In genomic region chr1:201436461-201436860, GRCh38 we compare ENCODE assay signal across 10 cellular contexts. TPM values are rescaled to one million over a fixed set of nuclear protein-coding genes. Genes with fewer than 3 reads are reported as not detected.
DNase-seq lines count a peak whose midpoint lies in the region; ATAC-seq and TF ChIP-seq lines count a peak whose summit lies in the region.
"Had no signal": no experiment of that assay in that cellular context is flagged by ENCODE, and none has a peak within 500 bp of the region (broad histone marks: within the 10 kb centered on the region; RNA-seq: fewer than 3 reads in every experiment).

No MANE protein-coding gene starts in this region.

- ATAC-seq in mucosa of descending colon, result no peak
- no peak for ATAC-seq in HG03196 (IDR thresholded peaks at IDR 0.05; ENCODE audit: unreplicated experiment)

- H3K36me3 ChIP-seq in cardiac muscle cell, result no peaks in the 10 kb centered on the region
- H3K36me3 ChIP-seq in right atrium auricular region, result no peaks in the 10 kb centered on the region
- H3K36me3 ChIP-seq in testis (ENCODE audit: low read depth, missing control alignments), result no peaks in the 10 kb centered on the region
- no peaks in the 10 kb centered on the region for H3K36me3 ChIP-seq in mucosa of descending colon (ENCODE audit: low read depth)

- intact Hi-C loops in testis (cut with DNase I; ENCODE audit: low total_unique reads) (no loop called here), mucosa of descending colon (cut with DNase I, micrococcal nuclease) (no loop called here)

- H3K4me3 ChIP-seq in cardiac muscle cell (no peak overlapping the region), right atrium auricular region (no peak overlapping the region), epithelial cell of proximal tubule (ENCODE audit: low read depth, low read length) (no peak overlapping the region), testis (no peak overlapping the region), mucosa of descending colon (no peak overlapping the region)

- DNase-seq in cardiac muscle cell (ENCODE audit: low read depth in 1 of 2, low spot score in 1 of 2) (peak in 1 of 2 donors; percentile 65), right atrium auricular region (ENCODE audit: low spot score) (no peak), NCI-H510A treated with DMSO at 0.1 percent for 48 hours (lab: John Stamatoyannopoulos, UW) (peak; percentile 63), epithelial cell of proximal tubule (ENCODE audit: low read depth) (no peak), testis (peak; percentile 22), mucosa of descending colon (no peak)
- DNase-seq in activated effector memory CD4-positive, alpha-beta T cell treated with anti-CD3 and anti-CD28 coated beads, Interleukin-2, amount 50 U/mL, for 16 hours, result no peak
- DNase-seq: activated CD4-positive, CD25-positive, alpha-beta regulatory T cell had no signal

- H3K27ac ChIP-seq in cardiac muscle cell (peak overlapping the region; percentile 4), right atrium auricular region (no peak overlapping the region), testis (no peak overlapping the region)

- TF ChIP-seq CTCF in cardiac muscle cell (IDR thresholded peaks at IDR 0.05; ENCODE audit: low read depth, low read length) (peak; percentile 20), right atrium auricular region (IDR thresholded peaks at IDR 0.05) (no peak), epithelial cell of proximal tubule (conservative IDR thresholded peaks at IDR 0.05; ENCODE audit: low read depth, low read length) (peak; percentile 26), testis (IDR thresholded peaks at IDR 0.05) (no peak), mucosa of descending colon (IDR thresholded peaks at IDR 0.05) (no peak)

- H3K27me3 ChIP-seq in cardiac muscle cell (no peaks in the 10 kb centered on the region), right atrium auricular region (no peaks in the 10 kb centered on the region), testis (no peaks in the 10 kb centered on the region)

- WGBS in testis, 2 donors, result 34 to 58% methylated on average over 6 of the region's 6 CpGs

- H3K9me3 ChIP-seq in cardiac muscle cell (ENCODE audit: low read depth) (no peaks in the 10 kb centered on the region), right atrium auricular region (no peaks in the 10 kb centered on the region), testis (no peaks in the 10 kb centered on the region), mucosa of descending colon (no peaks in the 10 kb centered on the region)

- no peak for TF ChIP-seq POLR2A in testis (IDR thresholded peaks at IDR 0.05)

- H3K4me1 ChIP-seq in cardiac muscle cell (ENCODE audit: low read depth) (peaks cover 18% of the 10 kb centered on the region), right atrium auricular region (peaks cover 0 to 11% of the 10 kb centered on the region in 2 donors), testis (peaks cover 6% of the 10 kb centered on the region), mucosa of descending colon (ENCODE audit: low read depth) (no peaks in the 10 kb centered on the region)

RNA-seq across cellular contexts. Expression of gene TNNI1, which starts 14.9 kb away (rescaled TPM):
- 4,949 and 6,023 TPM in 2 replicates for total RNA-seq in cardiac muscle cell
- 6,427 and 7,117 TPM in 2 replicates for polyA plus RNA-seq in cardiac muscle cell
- 100 to 1,000 TPM in 1 of 2 donors, 10 to 100 TPM in 1; 17.5 to 177 TPM for total RNA-seq in right atrium auricular region
- total RNA-seq in epithelial cell of proximal tubule, result 0.35 TPM in 1 of 2 replicates, not detected in the other
- total RNA-seq in testis, result under 1 TPM; 0.37 to 0.55 TPM
- 36.4 TPM for polyA plus RNA-seq in testis (ENCODE audit: insufficient read depth, low read depth, low replicate concordance)
- under 1 TPM; 0.13 to 0.64 (median 0.39) TPM for total RNA-seq in mucosa of descending colon
- total RNA-seq: CD8-positive, alpha-beta T cell had no signal

RNA-seq across cellular contexts. Expression of gene PHLDA3, which starts 32.5 kb away (rescaled TPM):
- total RNA-seq in cardiac muscle cell (54.4 and 61.5 TPM in 2 replicates), right atrium auricular region (10 to 100 TPM; 29.5 to 31.9 TPM), epithelial cell of proximal tubule (40.4 and 53.9 TPM in 2 replicates), testis (10 to 100 TPM; 22.7 to 23.1 TPM), mucosa of descending colon (100 to 1,000 TPM in 1 of 3 donors, 10 to 100 TPM in 1, 1 to 10 TPM in 1; 8.5 to 106 (median 12.4) TPM)
- polyA plus RNA-seq in cardiac muscle cell (57.3 and 69.1 TPM in 2 replicates), testis (ENCODE audit: insufficient read depth, low read depth, low replicate concordance) (24.0 TPM)

RNA-seq across cellular contexts. Expression of gene LAD1, which starts 37.3 kb away (rescaled TPM):
- total RNA-seq in cardiac muscle cell (8.4 and 12.6 TPM in 2 replicates), right atrium auricular region (1 to 10 TPM; 1.4 to 8.8 TPM), epithelial cell of proximal tubule (36.9 and 72.5 TPM in 2 replicates), testis (under 1 TPM; 0.37 to 0.71 TPM), mucosa of descending colon (100 to 1,000 TPM in 2 of 3 donors, 10 to 100 TPM in 1; 86.0 to 202 (median 130) TPM)
- polyA plus RNA-seq in cardiac muscle cell (8.2 and 9.5 TPM in 2 replicates), testis (ENCODE audit: insufficient read depth, low read depth, low replicate concordance) (1.2 TPM)
- total RNA-seq: CD8-positive, alpha-beta T cell had no signal

RNA-seq across cellular contexts. Expression of gene TNNT2, which starts 59.0 kb away (rescaled TPM):
- 4,623 and 7,232 TPM in 2 replicates for total RNA-seq in cardiac muscle cell
- polyA plus RNA-seq in cardiac muscle cell, result 7,307 and 9,291 TPM in 2 replicates
- over 10,000 TPM in 1 of 2 donors, 1,000 to 10,000 TPM in 1; 4,112 to 12,321 TPM for total RNA-seq in right atrium auricular region
- 0.17 TPM in 1 of 2 replicates, not detected in the other for total RNA-seq in epithelial cell of proximal tubule
- 1 to 10 TPM in 1 of 2 donors, under 1 TPM in 1; 0.79 to 1.1 TPM for total RNA-seq in testis
- 2.7 TPM for polyA plus RNA-seq in testis (ENCODE audit: insufficient read depth, low read depth, low replicate concordance)
- 1 to 10 TPM in 2 of 3 donors, under 1 TPM in 1; 0.28 to 4.0 (median 2.0) TPM for total RNA-seq in mucosa of descending colon
- total RNA-seq: CD8-positive, alpha-beta T cell had no signal

Comparison
In these comparisons a context has a peak if more than half of its experiments do, and no peak if none do; other contexts are left out.
1. CTCF ChIP-seq: peak in cardiac muscle cell (single experiment) and epithelial cell of proximal tubule (single experiment); none in right atrium auricular region (0 of 2), testis (0 of 3) and mucosa of descending colon (single experiment).
2. RNA of gene TNNI1, which starts 14.9 kb away (total RNA-seq): 4,949 to 6,023 TPM in cardiac muscle cell; 17.5 to 177 TPM in right atrium auricular region, 0.37 to 0.55 TPM in testis, 0.13 to 0.64 TPM in mucosa of descending colon and 0.35 TPM in epithelial cell of proximal tubule; every median in the first group is over 10 times any median in the second.
3. DNase-seq: peak in NCI-H510A treated with DMSO at 0.1 percent for 48 hours (single experiment) and testis (single experiment); none in right atrium auricular region (single experiment), epithelial cell of proximal tubule (single experiment), mucosa of descending colon (0 of 3) and activated effector memory CD4-positive, alpha-beta T cell treated with anti-CD3 and anti-CD28 coated beads, Interleukin-2, amount 50 U/mL, for 16 hours (single experiment).